Comparison of ENCODE assay signal across 8 cellular contexts in genomic region chr1:17502326-17502778, GRCh38. TPM values are rescaled to one million over a fixed set of nuclear protein-coding genes. Genes with fewer than 3 reads are reported as not detected.
DNase-seq lines count a peak whose midpoint lies in the region; ATAC-seq and TF ChIP-seq lines count a peak whose summit lies in the region.

No MANE protein-coding gene starts in this region.

- H3K36me3 ChIP-seq in OCI-LY3 (replicated peaks; ENCODE audit: low read depth, low read length) (no peaks in the 10 kb centered on the region), upper lobe of left lung (no peaks in the 10 kb centered on the region)

- TF ChIP-seq POLR2A in upper lobe of left lung (IDR thresholded peaks at IDR 0.05): no peak

- peak; percentile 80 for TF ChIP-seq CTCF in OCI-LY3 (IDR thresholded peaks at IDR 0.05; ENCODE audit: low read depth, low read length)
- TF ChIP-seq CTCF in omental fat pad (IDR thresholded peaks at IDR 0.05): peak in 2 of 3 donors; percentile 15 to 66
- TF ChIP-seq CTCF in upper lobe of left lung (IDR thresholded peaks at IDR 0.05): peak; percentile 68 to 89 (median 84)

- H3K79me2 ChIP-seq in OCI-LY3 (ENCODE audit: low read length): no peaks in the 10 kb centered on the region

- TF ChIP-seq EP300 in upper lobe of left lung (IDR thresholded peaks at IDR 0.05): no peak

- H3K4me1 ChIP-seq in OCI-LY3 (ENCODE audit: low read length) (0 out of 2 replicates have a peak, but pooled peaks cover 5% of the 10 kb centered on the region), upper lobe of left lung (peaks cover 0 to 7% (median 2%) of the 10 kb centered on the region in 4 donors)

- H3K27me3 ChIP-seq in OCI-LY3 (ENCODE audit: low read depth, low read length) (no peaks in the 10 kb centered on the region), upper lobe of left lung (no peaks in the 10 kb centered on the region)

- H3K9me3 ChIP-seq in OCI-LY3 (ENCODE audit: insufficient read depth, low read length) (no peaks in the 10 kb centered on the region), upper lobe of left lung (no peaks in the 10 kb centered on the region)

- 0 to 6% methylated on average over 2 to 12 of the region's 12 CpGs for WGBS in upper lobe of left lung, 2 donors

- H2AFZ ChIP-seq in OCI-LY3 (ENCODE audit: low read depth, low read length): no peak overlapping the region

- no peak overlapping the region for H3K27ac ChIP-seq in OCI-LY3 (ENCODE audit: low read length)
- H3K27ac ChIP-seq in upper lobe of left lung: no peak overlapping the region

- no peak overlapping the region for H3K4me3 ChIP-seq in OCI-LY3 (ENCODE audit: low read length)
- H3K4me3 ChIP-seq in upper lobe of left lung: no peak overlapping the region

- DNase-seq in DMS153 (lab: John Stamatoyannopoulos, UW) (peak; percentile 73), HuH-7 (ENCODE audit: low spot score) (peak; percentile 84), glomerular visceral epithelial cell (ENCODE audit: extremely low spot score) (peak; percentile 81), omental fat pad (ENCODE audit: low spot score) (peak; percentile 75), upper lobe of left lung (peak; percentile 81 to 96)
- DNase-seq in activated naive CD4-positive, alpha-beta T cell treated with Interleukin-2 at 50 U/mL for 16 hours: peak; percentile 26

- peak overlapping the region; percentile 44 for H3K4me2 ChIP-seq in OCI-LY3 (ENCODE audit: low read length)

- H3K9ac ChIP-seq in OCI-LY3 (ENCODE audit: low read length): no peak overlapping the region

- no peaks in the 10 kb centered on the region for H4K20me1 ChIP-seq in OCI-LY3 (ENCODE audit: insufficient read depth, low read length)

- ATAC-seq in omental fat pad (ENCODE audit: low FRiP score): peak; percentile 92
- peak; percentile 93 to 97 for ATAC-seq in upper lobe of left lung (ENCODE audit: low FRiP score in 2 of 2)
- no peak for ATAC-seq in GM19023 (IDR thresholded peaks at IDR 0.05; ENCODE audit: unreplicated experiment)

RNA-seq across cellular contexts. Expression of gene ARHGEF10L, which starts 37.1 kb away (rescaled TPM):
- total RNA-seq in omental fat pad: 10 to 100 TPM; 17.3 to 59.0 (median 39.9) TPM
- total RNA-seq in upper lobe of left lung: 100 to 1,000 TPM in 1 of 6 donors, 10 to 100 TPM in 5; 17.6 to 172 (median 50.0) TPM

Comparison
In these comparisons a context has a peak if more than half of its experiments do, and no peak if none do; other contexts are left out.
1. DNase-seq: peak in every context shown above with its lines; median percentile 88 in upper lobe of left lung; 84 in HuH-7; 81 in glomerular visceral epithelial cell; 75 in omental fat pad; 73 in DMS153; 26 in activated naive CD4-positive, alpha-beta T cell treated with Interleukin-2 at 50 U/mL for 16 hours.